ENCODE assay signal across 9 cellular contexts in genomic region chr2:32948266-32948665, GRCh38. TPM values are rescaled to one million over a fixed set of nuclear protein-coding genes. Genes with fewer than 3 reads are reported as not detected.
DNase-seq lines count a peak whose midpoint lies in the region; ATAC-seq, FAIRE-seq and TF ChIP-seq lines count a peak whose summit lies in the region.
"Had no signal": no experiment of that assay in that cellular context is flagged by ENCODE, and none has a peak within 500 bp of the region (broad histone marks: within the 10 kb centered on the region; RNA-seq: fewer than 3 reads in every experiment).

No MANE protein-coding gene starts in this region.

- TF ChIP-seq EP300 in A549 (IDR thresholded peaks at IDR 0.05) = no peak

- TF ChIP-seq RAD21 in A549 (conservative IDR thresholded peaks at IDR 0.05 in 1 of 2, IDR thresholded peaks at IDR 0.05 in 1 of 2) = no peak

- H3K27me3 Mint-ChIP-seq in HFFc6 (ENCODE audit: insufficient read depth) = no peaks in the 10 kb centered on the region; the same call in 1 of the 2 replicates

- no peak for ATAC-seq in A549

- no peak overlapping the region for H2AFZ ChIP-seq in mammary epithelial cell (ENCODE audit: low read depth, low read length)

- H3K4me1 ChIP-seq in A549 = peaks cover 10% of the 10 kb centered on the region
- H3K4me1 ChIP-seq in mammary epithelial cell (ENCODE audit: insufficient read depth, low read length) = peaks cover 9% of the 10 kb centered on the region
- peaks cover 21% of the 10 kb centered on the region for H3K4me1 ChIP-seq in muscle layer of colon (ENCODE audit: insufficient read depth, low read length)

- DNase-seq in A549 (ENCODE audit: low read depth in 1 of 2, low spot score in 1 of 2) = no peak
- DNase-seq in HFFc6 = no peak
- no peak for DNase-seq in mammary epithelial cell
- no peak for DNase-seq in NCI-H2107 treated with DMSO at 0.1 percent for 48 hours (lab: John Stamatoyannopoulos, UW; ENCODE audit: unreplicated experiment)
- no peak for DNase-seq in KBM-7
- no peak for DNase-seq in GOT3 (lab: John Stamatoyannopoulos, UW)
- no peak for DNase-seq in anterior cingulate cortex (lab: John Stamatoyannopoulos, UW)
- DNase-seq: effector memory CD4-positive, alpha-beta T cell had no signal

- H3K36me3 Mint-ChIP-seq in HFFc6 (ENCODE audit: low read depth) = no peaks in the 10 kb centered on the region

- no peak overlapping the region for H3K9ac ChIP-seq in mammary epithelial cell (ENCODE audit: insufficient read depth, low read length)
- no peak overlapping the region for H3K9ac ChIP-seq in muscle layer of colon (ENCODE audit: low read length)

- no peak for FAIRE-seq in A549 (lab: Jason Lieb, UNC)

- H4K20me1 ChIP-seq in mammary epithelial cell (ENCODE audit: insufficient read depth, low read length) = no peaks in the 10 kb centered on the region

- H3K9me3 Mint-ChIP-seq in HFFc6 = no peaks in the 10 kb centered on the region

- peaks cover 25% of the 10 kb centered on the region for H3K4me1 Mint-ChIP-seq in HFFc6 (ENCODE audit: low read depth)

- peak overlapping the region; percentile 81 for H3K4me3 Mint-ChIP-seq in HFFc6

- H3K9me3 ChIP-seq in A549 (no peaks in the 10 kb centered on the region), mammary epithelial cell (replicated peaks; ENCODE audit: insufficient read depth, low read length) (no peaks in the 10 kb centered on the region), muscle layer of colon (ENCODE audit: low read length) (no peaks in the 10 kb centered on the region)

- no TSS peak for BruUV-seq in mammary epithelial cell (replicated peaks; lab: Mats Ljungman, UMichigan)

- TF ChIP-seq CTCF in A549 (IDR thresholded peaks at IDR 0.05) (no peak; the same call in 2 of the 3 replicates), HFFc6 (IDR thresholded peaks at IDR 0.05) (no peak), mammary epithelial cell (conservative IDR thresholded peaks at IDR 0.05 in 1 of 2, IDR thresholded peaks at IDR 0.05 in 1 of 2; ENCODE audit: extremely low read depth in 1 of 2, insufficient read depth in 1 of 2, low read depth in 1 of 2, low read length in 2 of 2) (no peak)

- POLR2A ChIA-PET in A549 (lab: Yijun Ruan, JAX) = interaction anchor here (0.6 kb wide), 1 partner anchor 158 kb away, joined by 4 read pairs; no protein-coding TSS in a partner anchor

- H3K27me3 ChIP-seq in mammary epithelial cell (ENCODE audit: insufficient read depth, low read length) (no peaks in the 10 kb centered on the region), muscle layer of colon (ENCODE audit: control insufficient read depth in 1 of 2, insufficient read depth in 2 of 2, low read length in 2 of 2) (no peaks in the 10 kb centered on the region)

- 82% methylated on average over 3 of the region's 3 CpGs for WGBS in A549 (ENCODE audit: missing lambda C conversion rate)
- WGBS in mammary epithelial cell (ENCODE audit: low coverage, missing lambda C conversion rate) = 76% methylated on average over 3 of the region's 3 CpGs

- no peak for TF ChIP-seq POLR2A in A549 (IDR thresholded peaks at IDR 0.05; ENCODE audit: low read length)

- H3K4me2 ChIP-seq in A549 (peak overlapping the region; percentile 81), mammary epithelial cell (ENCODE audit: insufficient read depth, low read depth, low read length) (peak overlapping the region; percentile 97)

- CTCF ChIA-PET in A549 (lab: Yijun Ruan, JAX) = interaction anchor here (0.8 to 3.4 kb wide), 8 partner anchors 9 to 528 kb away, joined by 3 to 25 read pairs (median 5); partner anchors contain the start of gene RASGRP3
- CTCF ChIA-PET in mammary epithelial cell (lab: Charles Lee; ENCODE audit: low non-redundant PET) = no interaction called here

- intact Hi-C loops in mammary epithelial cell (cut with micrococcal nuclease) = loop anchor here (5.0 to 10.0 kb wide), 4 partner anchors 86 to 434 kb away; partner anchors contain the start of gene TTC27

- dilution Hi-C loops in mammary epithelial cell (cut with HindIII; ENCODE audit: low sequenced_read_pairs) = no loop called here

- H3K4me3 ChIP-seq in A549 (peak overlapping the region; percentile 96), mammary epithelial cell (replicated peaks in 1 of 3; ENCODE audit: insufficient read depth in 1 of 3, low read depth in 2 of 3, low read length in 3 of 3) (peak overlapping the region in 1 of 3 experiments; percentile 63), muscle layer of colon (ENCODE audit: low read depth in 1 of 2, low read length in 2 of 2) (peak overlapping the region; percentile 70 to 74)

- no peaks in the 10 kb centered on the region for H3K79me2 ChIP-seq in mammary epithelial cell (ENCODE audit: insufficient read depth, low read length)

- H3K36me3 ChIP-seq in mammary epithelial cell (ENCODE audit: insufficient read depth, low read length) = no peaks in the 10 kb centered on the region
- no peaks in the 10 kb centered on the region for H3K36me3 ChIP-seq in muscle layer of colon (ENCODE audit: insufficient read depth, low read length)

- H3K27ac Mint-ChIP-seq in HFFc6 = no peak overlapping the region; the same call in 1 of the 2 replicates

- H3K27ac ChIP-seq in A549 (peak overlapping the region; percentile 94 to 96), mammary epithelial cell (ENCODE audit: insufficient read depth, low read depth, low read length) (no peak overlapping the region), muscle layer of colon (ENCODE audit: low read depth, low read length) (peak overlapping the region; percentile 78)

- in situ Hi-C loops in mammary epithelial cell (cut with MboI; ENCODE audit: low sequenced_read_pairs in 2 of 2) (loop anchor here (10.0 kb wide), 1 partner anchor 173 kb away; no protein-coding TSS in a partner anchor), KBM-7 (cut with MboI; ENCODE audit: low pct_unique_long_range_greater_than_20kb, low sequenced_read_pairs) (no loop called here)

TF ChIP-seq in A549, 52 proteins besides CTCF, POLR2A, EP300 and RAD21:
- TF ChIP-seq GATA3 (IDR thresholded peaks at IDR 0.05; ENCODE audit: borderline replicate concordance) (no peak), ELK1 (IDR thresholded peaks at IDR 0.05; ENCODE audit: low read depth, low read length) (no peak), NFE2L2 (conservative IDR thresholded peaks at IDR 0.05; ENCODE audit: low read length) (no peak), SMC3 (IDR thresholded peaks at IDR 0.05) (no peak), CBX8 (IDR thresholded peaks at IDR 0.05) (no peak), RCOR1 (IDR thresholded peaks at IDR 0.05; ENCODE audit: low read depth, low read length) (no peak), MAFK (IDR thresholded peaks at IDR 0.05; ENCODE audit: partially characterized antibody) (peak; percentile 92), JUNB (IDR thresholded peaks at IDR 0.05) (no peak)

RNA-seq across cellular contexts. Expression of gene LTBP1, which starts 1.5 kb away (rescaled TPM):
- 30.4 and 42.5 TPM in 2 replicates for polyA plus RNA-seq in A549 (2011; rRNA removed)
- 7.5 and 7.9 TPM in 2 replicates for polyA plus RNA-seq in A549 (2012; cell fraction: cytosol; rRNA removed)
- 13.4 and 18.1 TPM in 2 replicates for polyA plus RNA-seq in A549 (2012; cell fraction: nucleus; rRNA removed)
- 17.6 to 24.2 TPM (median 23.8 TPM) in 3 replicates for polyA plus RNA-seq in A549 (2017; fragmentation: RNase III; extraction: RNeasy Plus Mini Kit Qiagen cat#74134 plus additional on column Dnase treatment)
- 73.4 and 79.3 TPM in 2 replicates for polyA minus RNA-seq in A549 (2011; rRNA and poly(A)+ RNA removed)
- 100 to 1,000 TPM; 260 to 409 (median 335) TPM for total RNA-seq in HFFc6 (2021; fragmentation: NEBNext Ultra II Directional; extraction: Animal tissue kit (Norgen Biotek cat#: 25700))
- total RNA-seq in mammary epithelial cell = 10 to 100 TPM; 20.9 to 80.2 TPM
- polyA plus RNA-seq in mammary epithelial cell = 13.7 TPM
- 36.2 TPM for polyA minus RNA-seq in mammary epithelial cell
